ENCODE assay signal across 9 cellular contexts in the genomic region with DNA sequence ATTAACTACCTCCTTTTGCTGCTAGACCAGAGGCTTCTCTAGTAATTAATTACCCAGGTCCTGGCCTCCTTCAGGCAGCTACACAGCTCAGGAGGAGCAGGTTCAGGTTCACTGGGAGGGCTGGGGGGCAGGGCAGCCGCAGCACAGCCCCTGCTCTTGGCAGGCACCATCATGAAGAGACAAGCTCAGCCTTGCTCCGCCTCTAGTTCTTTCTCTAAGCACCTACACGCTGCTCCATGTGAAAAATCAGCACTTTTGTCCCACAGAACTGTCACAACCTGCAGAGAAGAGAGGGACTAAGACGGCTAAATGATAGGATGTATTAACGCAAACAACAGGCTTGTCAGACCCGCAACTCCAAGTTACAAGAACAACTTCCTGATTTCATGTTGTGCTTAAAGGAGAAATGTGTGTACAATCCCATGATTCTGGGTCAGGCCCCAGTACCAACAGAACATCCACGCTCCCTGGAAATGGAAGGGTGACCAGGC. TPM values are rescaled to one million over a fixed set of nuclear protein-coding genes. Genes with fewer than 3 reads are reported as not detected.
DNase-seq lines count a peak whose midpoint lies in the region; ATAC-seq, FAIRE-seq and TF ChIP-seq lines count a peak whose summit lies in the region.
"Had no signal": no experiment of that assay in that cellular context is flagged by ENCODE, and none has a peak within 500 bp of the region (broad histone marks: within the 10 kb centered on the region; RNA-seq: fewer than 3 reads in every experiment).

No MANE protein-coding gene starts in this region.

- TF ChIP-seq CTCF in CD8-positive, alpha-beta T cell (IDR thresholded peaks at IDR 0.05) = no peak

- no peaks in the 10 kb centered on the region for H3K9me3 ChIP-seq in CD8-positive, alpha-beta T cell (ENCODE audit: low read length)
- H3K9me3 ChIP-seq in HUES6 (ENCODE audit: control insufficient read depth, insufficient read depth, low read depth, low read length) = peaks cover 4% of the 10 kb centered on the region; the same call in 1 of the 2 replicates

- no peaks in the 10 kb centered on the region for H3K27me3 Mint-ChIP-seq in CD8-positive, alpha-beta T cell (ENCODE audit: low read depth)
- H3K27me3 Mint-ChIP-seq in naive B cell = no peaks in the 10 kb centered on the region

- FAIRE-seq in frontal cortex (lab: Jason Lieb, UNC) = no peak

- H3K27ac Mint-ChIP-seq in CD8-positive, alpha-beta T cell = peak overlapping the region; percentile 73
- H3K27ac Mint-ChIP-seq in naive B cell = peak overlapping the region in 5 of 6 donors; percentile 39 to 98 (median 92)

- H3K27me3 ChIP-seq in CD8-positive, alpha-beta T cell (ENCODE audit: insufficient read depth, low read length) = no peaks in the 10 kb centered on the region
- no peaks in the 10 kb centered on the region for H3K27me3 ChIP-seq in HUES6 (ENCODE audit: control insufficient read depth, insufficient read depth, low read length)

- H3K4me1 Mint-ChIP-seq in CD8-positive, alpha-beta T cell (ENCODE audit: low read depth) = peaks cover 73% of the 10 kb centered on the region
- peaks cover 59 to 97% (median 71%) of the 10 kb centered on the region in 3 donors for H3K4me1 Mint-ChIP-seq in naive B cell

- no peaks in the 10 kb centered on the region for H3K9me3 Mint-ChIP-seq in CD8-positive, alpha-beta T cell
- peaks cover 0 to 3% (median 0%) of the 10 kb centered on the region in 7 donors for H3K9me3 Mint-ChIP-seq in naive B cell

- intact Hi-C loops in CD8-positive, alpha-beta T cell (cut with DNase I, micrococcal nuclease) = no loop called here

- CTCF ChIA-PET in CD8-positive, alpha-beta T cell (lab: Charles Lee) = interaction anchor here (1.0 kb wide), 1 partner anchor 22 kb away, joined by 3 read pairs; no protein-coding TSS in a partner anchor

- H3K36me3 Mint-ChIP-seq in CD8-positive, alpha-beta T cell = peaks cover 20% of the 10 kb centered on the region
- peaks cover 4 to 13% of the 10 kb centered on the region in 2 donors for H3K36me3 Mint-ChIP-seq in naive B cell

- H3K4me1 ChIP-seq in CD8-positive, alpha-beta T cell (ENCODE audit: insufficient read depth, low read length) = peaks cover 47% of the 10 kb centered on the region
- peaks cover 31% of the 10 kb centered on the region for H3K4me1 ChIP-seq in HUES6 (ENCODE audit: control insufficient read depth, insufficient read depth, low read length)

- no peak overlapping the region for H3K4me3 Mint-ChIP-seq in CD8-positive, alpha-beta T cell
- H3K4me3 Mint-ChIP-seq in naive B cell = peak overlapping the region in 7 of 8 donors; percentile 42 to 85 (median 64)

- POLR2A ChIA-PET in CD8-positive, alpha-beta T cell (lab: Charles Lee) = interaction anchor here (0.7 to 1.1 kb wide), 2 partner anchors 12 to 17 kb away, joined by 3 read pairs; no protein-coding TSS in a partner anchor

- no peak overlapping the region for H3K9ac ChIP-seq in HUES6 (ENCODE audit: low read length)

- no peak for DNase-seq in CD8-positive, alpha-beta T cell
- DNase-seq in astrocyte of the hippocampus (ENCODE audit: low read depth, low spot score) (peak; percentile 63), naive B cell (no peak), NCI-H526 (lab: John Stamatoyannopoulos, UW) (no peak), frontal cortex (ENCODE audit: low spot score in 2 of 2) (no peak)
- DNase-seq: activated naive CD4-positive, alpha-beta T cell had no signal

- no peaks in the 10 kb centered on the region for H3K36me3 ChIP-seq in CD8-positive, alpha-beta T cell (ENCODE audit: insufficient read depth, low read length)
- peaks cover 6% of the 10 kb centered on the region; the same call in 1 of the 2 replicates for H3K36me3 ChIP-seq in HUES6 (ENCODE audit: control insufficient read depth, insufficient read depth, low read length)

- ATAC-seq in CD8-positive, alpha-beta T cell = no peak
- peak; percentile 43 to 45 for ATAC-seq in naive B cell (ENCODE audit: low read depth in 2 of 2)
- ATAC-seq in HG03432 (IDR thresholded peaks at IDR 0.05; ENCODE audit: unreplicated experiment) = no peak
- ATAC-seq in GM21367 (IDR thresholded peaks at IDR 0.05; ENCODE audit: unreplicated experiment) = no peak

- no peak overlapping the region for H3K27ac ChIP-seq in CD8-positive, alpha-beta T cell (ENCODE audit: low read depth, low read length)
- H3K27ac ChIP-seq in HUES6 (ENCODE audit: low read depth, low read length) = no peak overlapping the region

- H3K4me3 ChIP-seq in CD8-positive, alpha-beta T cell (ENCODE audit: low read depth, low read length) = no peak overlapping the region
- H3K4me3 ChIP-seq in HUES6 (ENCODE audit: low read depth, low read length) = 0 out of 2 replicates have a peak overlapping the region, but pooled peaks have one; percentile 3

RNA-seq across cellular contexts. Expression of a gene that starts 53.4 kb away (rescaled TPM):
- total RNA-seq in CD8-positive, alpha-beta T cell = 10 to 100 TPM; 96.2 to 99.4 TPM
- polyA plus RNA-seq in naive B cell (ENCODE audit: low read depth in 6 of 6) = 100 to 1,000 TPM; 281 to 361 (median 305) TPM
- 159 TPM for total RNA-seq in frontal cortex

Comparison
In these comparisons a context has a peak if more than half of its experiments do, and no peak if none do; other contexts are left out.
1. ATAC-seq: peak in naive B cell (2 of 2); none in CD8-positive, alpha-beta T cell (single experiment), HG03432 (single experiment) and GM21367 (single experiment).